32 cellular contexts compared by ENCODE assay signal in the genomic region with DNA sequence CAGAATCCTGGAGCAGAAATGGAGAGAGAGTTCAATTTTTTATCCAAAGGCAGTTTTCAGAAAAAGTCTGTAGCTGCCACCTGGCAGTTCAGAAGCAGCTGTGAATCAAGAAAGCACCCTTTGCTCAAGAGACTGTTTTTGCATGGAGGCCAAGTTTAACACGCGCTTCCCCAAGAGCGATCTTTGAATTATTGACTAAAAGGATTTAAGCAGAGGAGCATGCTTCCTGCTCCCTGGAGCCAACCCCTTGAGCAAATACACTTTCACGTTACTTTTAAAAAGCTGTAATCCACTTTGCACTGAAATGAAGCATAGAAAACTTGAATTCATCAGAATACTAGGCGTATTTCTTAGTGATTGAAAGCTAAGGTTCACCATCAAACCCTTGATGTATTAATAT.
"Had no signal": no experiment of that assay in that cellular context is flagged by ENCODE, and none has a peak within 500 bp of the region (broad histone marks: within the 10 kb centered on the region; RNA-seq: fewer than 3 reads in every experiment).

No MANE protein-coding gene starts in this region.

- H3K4me3 Mint-ChIP-seq: activated CD4-positive, alpha-beta memory T cell treated with anti-CD3 and anti-CD28 coated beads for 36 hours; activated CD4-positive, alpha-beta T cell treated with anti-CD3 and anti-CD28 coated beads, Interleukin-2, amount 10 ng/mL, durations not matched to agents 24 days and 14 days; activated T-cell treated with anti-CD3 and anti-CD28 coated beads, Interleukin-2, amount 50 U/mL, for 4 hours; activated T-helper 17 cell treated with anti-CD3 and anti-CD28 coated beads, Interleukin-2, amount 50 U/mL, for 72 hours; effector memory CD8-positive, alpha-beta T cell; immature natural killer cell; mesothelial cell of epicardium; naive thymus-derived CD4-positive, alpha-beta T cell; stimulated activated naive B cell treated with anti-CD40 and anti-IgM and Interleukin-4, amounts not matched to agents 10 μg/mL and 1 μg/mL and 100 μg/mL, for 72 hours had no signal

- H3K9me3 Mint-ChIP-seq: activated CD4-positive, alpha-beta memory T cell treated with anti-CD3 and anti-CD28 coated beads for 36 hours; activated T-cell treated with anti-CD3 and anti-CD28 coated beads, Interleukin-2, amount 50 U/mL, for 4 hours; effector memory CD8-positive, alpha-beta T cell; immature natural killer cell; stimulated activated naive B cell treated with anti-CD40 and anti-IgM and Interleukin-4, amounts not matched to agents 10 μg/mL and 1 μg/mL and 100 μg/mL, for 72 hours had no signal

- H3K36me3 Mint-ChIP-seq: activated CD4-positive, alpha-beta memory T cell treated with anti-CD3 and anti-CD28 coated beads for 36 hours; immature natural killer cell; mesothelial cell of epicardium; stimulated activated naive B cell treated with anti-CD40 and anti-IgM and Interleukin-4, amounts not matched to agents 10 μg/mL and 1 μg/mL and 100 μg/mL, for 72 hours had no signal

- ATAC-seq: activated CD4-positive, CD25-positive, alpha-beta regulatory T cell treated with anti-CD3 and anti-CD28 coated beads, Interleukin-2, amount 50 U/mL, for 24 hours; activated T-cell treated with anti-CD3 and anti-CD28 coated beads, Interleukin-2, amount 50 U/mL, for 4 hours; activated T-helper 17 cell treated with anti-CD3 and anti-CD28 coated beads, Interleukin-2, amount 50 U/mL, for 72 hours; effector memory CD8-positive, alpha-beta T cell; gastroesophageal sphincter; heart left ventricle; naive thymus-derived CD4-positive, alpha-beta T cell; stimulated activated naive B cell treated with anti-CD40 and anti-IgM and Interleukin-4, amounts not matched to agents 10 μg/mL and 1 μg/mL and 100 μg/mL, for 72 hours had no signal

- DNase-seq: activated CD4-positive, alpha-beta memory T cell treated with anti-CD3 and anti-CD28 coated beads for 36 hours; activated CD4-positive, alpha-beta T cell treated with anti-CD3 and anti-CD28 coated beads, Interleukin-2, amount 10 ng/mL, durations not matched to agents 24 days and 14 days; activated gamma-delta T cell treated with Interleukin-2 at 50 U/mL for 16 hours; activated naive CD4-positive, alpha-beta T cell treated with anti-CD3 and anti-CD28 coated beads, Interleukin-2, amount 50 U/mL, for 16 hours; activated T-cell treated with anti-CD3 and anti-CD28 coated beads, Interleukin-2, amount 50 U/mL, for 4 hours; amniotic stem cell; brain microvascular endothelial cell; cortex of kidney; effector memory CD8-positive, alpha-beta T cell; heart left ventricle; hypothalamus; immature natural killer cell; naive thymus-derived CD4-positive, alpha-beta T cell; nucleus accumbens; pancreas; retina; stimulated activated CD4-positive, alpha-beta T cell treated with anti-CD3 and anti-CD28 coated beads, Interleukin-1b, Interleukin-23, amount 100 ng/mL, for 48 hours; stimulated activated CD4-positive, alpha-beta T cell treated with anti-CD3 and anti-CD28 coated beads, Interleukin-4, amount 100 ng/mL, for 4 hours; stimulated activated CD8-positive, alpha-beta memory T cell treated with anti-CD3 and anti-CD28 coated beads, Interleukin-4, amount 100 ng/mL, for 48 hours; stimulated activated naive B cell treated with anti-CD40 and anti-IgM and Interleukin-4, amounts not matched to agents 10 μg/mL and 1 μg/mL and 100 μg/mL, for 72 hours; stomach; T-helper 9 cell; thyroid gland; upper lobe of left lung; WERI-Rb-1 had no signal

- H3K4me3 ChIP-seq: gastroesophageal sphincter, heart left ventricle, pancreas, prostate gland, smooth muscle cell, stomach, thyroid gland, upper lobe of left lung, vagina had no signal

- H3K4me1 Mint-ChIP-seq: activated CD4-positive, alpha-beta T cell treated with anti-CD3 and anti-CD28 coated beads, Interleukin-2, amount 10 ng/mL, durations not matched to agents 24 days and 14 days; activated T-helper 17 cell treated with anti-CD3 and anti-CD28 coated beads, Interleukin-2, amount 50 U/mL, for 72 hours; immature natural killer cell; naive thymus-derived CD4-positive, alpha-beta T cell; stimulated activated naive B cell treated with anti-CD40 and anti-IgM and Interleukin-4, amounts not matched to agents 10 μg/mL and 1 μg/mL and 100 μg/mL, for 72 hours had no signal

- H3K27ac ChIP-seq: brain microvascular endothelial cell, gastroesophageal sphincter, heart left ventricle, pancreas, prostate gland, stomach, thyroid gland, upper lobe of left lung, vagina, WERI-Rb-1 had no signal

- H3K27me3 Mint-ChIP-seq: activated CD4-positive, alpha-beta memory T cell treated with anti-CD3 and anti-CD28 coated beads for 36 hours had no signal

- H3K4me1 ChIP-seq: gastroesophageal sphincter, heart left ventricle, pancreas, prostate gland, stomach, thyroid gland, upper lobe of left lung, vagina had no signal

- H3K36me3 ChIP-seq: brain microvascular endothelial cell, gastroesophageal sphincter, heart left ventricle, pancreas, prostate gland, stomach, thyroid gland, upper lobe of left lung, vagina, WERI-Rb-1 had no signal

- H3K27me3 ChIP-seq: brain microvascular endothelial cell, gastroesophageal sphincter, heart left ventricle, pancreas, thyroid gland, upper lobe of left lung, vagina had no signal

- H3K9me3 ChIP-seq: gastroesophageal sphincter, heart left ventricle, pancreas, prostate gland, stomach, thyroid gland, upper lobe of left lung, vagina had no signal

- H3K27ac Mint-ChIP-seq: activated CD4-positive, alpha-beta memory T cell treated with anti-CD3 and anti-CD28 coated beads for 36 hours; activated CD4-positive, alpha-beta T cell treated with anti-CD3 and anti-CD28 coated beads, Interleukin-2, amount 10 ng/mL, durations not matched to agents 24 days and 14 days; activated T-helper 17 cell treated with anti-CD3 and anti-CD28 coated beads, Interleukin-2, amount 50 U/mL, for 72 hours; effector memory CD8-positive, alpha-beta T cell; immature natural killer cell; mesothelial cell of epicardium; naive thymus-derived CD4-positive, alpha-beta T cell; stimulated activated naive B cell treated with anti-CD40 and anti-IgM and Interleukin-4, amounts not matched to agents 10 μg/mL and 1 μg/mL and 100 μg/mL, for 72 hours had no signal
